18 cellular contexts compared by ENCODE assay signal in the genomic region with DNA sequence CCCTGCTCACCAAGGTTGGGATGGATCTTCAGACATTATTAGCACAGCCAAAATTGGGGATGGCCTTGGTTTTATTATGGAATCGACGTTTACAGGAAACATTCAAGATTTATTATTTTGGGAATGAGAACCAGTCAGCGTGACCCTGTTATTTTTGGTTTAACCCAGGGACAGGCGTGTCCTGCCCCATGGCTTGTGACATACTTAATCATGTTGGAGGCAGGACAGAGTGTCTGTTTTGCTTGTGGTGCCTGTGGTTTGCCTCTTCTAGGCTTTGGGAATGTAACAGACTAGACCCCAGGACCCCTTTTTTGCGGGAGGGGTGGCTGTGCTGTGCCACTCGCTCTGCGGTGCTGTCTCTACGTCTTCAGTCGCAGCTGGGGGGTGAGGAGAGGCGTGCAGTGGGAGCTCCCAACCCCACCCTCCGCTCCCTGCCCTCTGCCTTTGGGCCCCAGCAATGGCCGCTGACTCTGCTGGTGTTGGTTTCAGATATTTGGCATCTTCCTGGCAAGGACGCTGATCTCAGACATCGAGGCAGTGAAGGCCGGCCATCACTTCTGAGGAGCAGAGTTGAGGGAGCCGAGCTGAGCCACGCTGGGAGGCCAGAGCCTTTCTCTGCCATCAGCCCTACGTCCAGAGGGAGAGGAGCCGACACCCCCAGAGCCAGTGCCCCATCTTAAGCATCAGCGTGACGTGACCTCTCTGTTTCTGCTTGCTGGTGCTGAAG. TPM values are rescaled to one million over a fixed set of nuclear protein-coding genes. Genes with fewer than 3 reads are reported as not detected.
DNase-seq lines count a peak whose midpoint lies in the region; ATAC-seq, FAIRE-seq and TF ChIP-seq lines count a peak whose summit lies in the region.
"Had no signal": no experiment of that assay in that cellular context is flagged by ENCODE, and none has a peak within 500 bp of the region (broad histone marks: within the 10 kb centered on the region; RNA-seq: fewer than 3 reads in every experiment).

No MANE protein-coding gene starts in this region.

- H3K4me1 ChIP-seq in heart left ventricle = peaks cover 3 to 45% (median 31%) of the 10 kb centered on the region in 12 donors
- peaks cover 6 to 53% (median 29%) of the 10 kb centered on the region in 9 donors for H3K4me1 ChIP-seq in heart right ventricle
- no peaks in the 10 kb centered on the region for H3K4me1 ChIP-seq in parathyroid adenoma

- H3K9ac ChIP-seq in parathyroid adenoma = no peak overlapping the region
- H3K9ac ChIP-seq: GM23248 had no signal

- H3K9me3 ChIP-seq in heart left ventricle (no peaks in the 10 kb centered on the region), heart right ventricle (no peaks in the 10 kb centered on the region), parathyroid adenoma (ENCODE audit: control insufficient read depth, low read length) (no peaks in the 10 kb centered on the region)

- H3K27me3 ChIP-seq in heart left ventricle (no peaks in the 10 kb centered on the region), heart right ventricle (no peaks in the 10 kb centered on the region), parathyroid adenoma (ENCODE audit: control insufficient read depth, insufficient read depth, low read length) (no peaks in the 10 kb centered on the region)

- intact Hi-C loops in heart left ventricle (cut with DNase I) (no loop called here), Right ventricle myocardium superior (cut with DNase I) (no loop called here), heart right ventricle (cut with DNase I) (no loop called here)

- H3K27ac ChIP-seq in heart left ventricle (peak overlapping the region; percentile 38 to 73 (median 56)), heart right ventricle (peak overlapping the region in 9 of 10 donors; percentile 41 to 79 (median 63)), parathyroid adenoma (peak overlapping the region; percentile 57)
- H3K27ac ChIP-seq: GM23248 had no signal

- H3K36me3 ChIP-seq in heart left ventricle (peaks cover 0 to 89% (median 70%) of the 10 kb centered on the region in 9 donors), heart right ventricle (peaks cover 0 to 97% (median 48%) of the 10 kb centered on the region in 9 donors), parathyroid adenoma (ENCODE audit: control insufficient read depth, insufficient read depth, low read length) (no peaks in the 10 kb centered on the region)

- H2AFZ ChIP-seq in parathyroid adenoma = no peak overlapping the region
- H2AFZ ChIP-seq: GM23248 had no signal

- ATAC-seq in heart left ventricle (peak in 2 of 4 donors; percentile 24), Right ventricle myocardium superior (ENCODE audit: poor library complexity) (no peak), heart right ventricle (peak in 5 of 8 donors; percentile 25 to 43 (median 33)), GM18519 (IDR thresholded peaks at IDR 0.05; ENCODE audit: low FRiP score, unreplicated experiment) (no peak)

- no peaks in the 10 kb centered on the region for H3K79me2 ChIP-seq in parathyroid adenoma

- DNase-seq in heart left ventricle = no peak
- DNase-seq in Right ventricle myocardium superior = no peak
- no peak for DNase-seq in heart right ventricle
- no peak for DNase-seq in GM03348 (ENCODE audit: low spot score)
- no peak for DNase-seq in GM12892 (ENCODE audit: insufficient read length)
- no peak for DNase-seq in central memory CD4-positive, alpha-beta T cell
- DNase-seq: DND-41, GM23248, islet precursor cell, NCI-H1436 treated with DMSO at 0.1 percent for 48 hours, NCI-H524 had no signal

- no peak for FAIRE-seq in GM12892 (lab: Jason Lieb, UNC)
- FAIRE-seq: frontal cortex, GM19239, RCC 7860, urothelium cell line had no signal

- WGBS in heart left ventricle, 4 donors = 83 to 89% (median 87%) methylated on average over 8 to 21 of the region's 21 CpGs
- 86 to 87% methylated on average over 21 of the region's 21 CpGs for WGBS in heart right ventricle, 2 donors

- TF ChIP-seq CTCF in heart left ventricle (IDR thresholded peaks at IDR 0.05) (no peak), heart right ventricle (IDR thresholded peaks at IDR 0.05) (no peak), parathyroid adenoma (IDR thresholded peaks at IDR 0.05) (no peak)

- H3K4me2 ChIP-seq in parathyroid adenoma (ENCODE audit: low read length) = no peak overlapping the region

- TF ChIP-seq POLR2A in heart left ventricle (IDR thresholded peaks at IDR 0.05) = no peak
- TF ChIP-seq POLR2A in GM12892 (IDR thresholded peaks at IDR 0.05; ENCODE audit: low read depth, low read length) = no peak

- H3K4me3 ChIP-seq in heart left ventricle (no peak overlapping the region), heart right ventricle (no peak overlapping the region), parathyroid adenoma (ENCODE audit: low read depth, low read length) (no peak overlapping the region)
- H3K4me3 ChIP-seq: GM23248 had no signal

RNA-seq across cellular contexts. Expression of a gene that starts 20.1 kb away (rescaled TPM):
- total RNA-seq in heart left ventricle = under 1 TPM in 1 of 9 donors, not detected in 8; 0.19 TPM
- not detected for polyA plus RNA-seq in heart left ventricle
- not detected for total RNA-seq in Right ventricle myocardium superior
- total RNA-seq in heart right ventricle = not detected
- not detected for polyA plus RNA-seq in heart right ventricle
- polyA plus RNA-seq in GM12892 (2012; ENCODE audit: missing spikeins) = 0.13 TPM
- total RNA-seq: GM23248 had no signal
- polyA plus RNA-seq: GM23248, IgD-negative memory B cell had no signal

Comparison
In these comparisons a context has a peak if more than half of its experiments do, and no peak if none do; other contexts are left out.
1. ATAC-seq: peak in heart right ventricle (5 of 8); none in Right ventricle myocardium superior (single experiment) and GM18519 (single experiment).
2. Peak in every context shown above with its lines, with median percentiles within 50 percentile points of each other: H3K27ac ChIP-seq.